Comparison of ENCODE assay signal across 26 cellular contexts in genomic region chr10:132691711-132692153, GRCh38.
DNase-seq lines count a peak whose midpoint lies in the region; ATAC-seq and TF ChIP-seq lines count a peak whose summit lies in the region.
"Had no signal": no experiment of that assay in that cellular context is flagged by ENCODE, and none has a peak within 500 bp of the region (broad histone marks: within the 10 kb centered on the region; RNA-seq: fewer than 3 reads in every experiment).

No MANE protein-coding gene starts in this region.

- no peak overlapping the region for H3K27ac Mint-ChIP-seq in endothelial cell (ENCODE audit: unreplicated experiment)
- H3K27ac Mint-ChIP-seq: activated T-cell treated with anti-CD3 and anti-CD28 coated beads, Interleukin-2, amount 50 U/mL, for 24 hours; stimulated activated naive B cell treated with anti-CD40 and anti-IgM and Interleukin-4, amounts not matched to agents 10 μg/mL and 1 μg/mL and 100 μg/mL, for 72 hours had no signal

- DNase-seq in Right ventricle myocardium inferior (ENCODE audit: missing footprints) (peak; percentile 27), heart right ventricle (no peak), endothelial cell (ENCODE audit: low spot score) (no peak), mucosa of descending colon (peak in 2 of 3 donors; percentile 16 to 29), upper lobe of right lung (peak; percentile 45), Ammon's horn (ENCODE audit: low spot score) (no peak), SK-N-DZ (ENCODE audit: low spot score) (no peak)
- DNase-seq: activated CD4-positive, alpha-beta T cell treated with anti-CD3 and anti-CD28 coated beads for 4 hours; activated T-cell treated with anti-CD3 and anti-CD28 coated beads, Interleukin-2, amount 50 U/mL, for 24 hours; DMS79 treated with DMSO at 0.1 percent for 48 hours; GDM1; mesendoderm; NCI-H1092 treated with DMSO at 0.1 percent for 48 hours; NCI-H187; NCI-H82; SJCRH30; stimulated activated naive B cell treated with anti-CD40 and anti-IgM and Interleukin-4, amounts not matched to agents 10 μg/mL and 1 μg/mL and 100 μg/mL, for 72 hours; substantia nigra; T1000 had no signal

- peak overlapping the region; percentile 74 for H3K4me3 Mint-ChIP-seq in endothelial cell (ENCODE audit: unreplicated experiment)
- H3K4me3 Mint-ChIP-seq: activated T-cell treated with anti-CD3 and anti-CD28 coated beads, Interleukin-2, amount 50 U/mL, for 24 hours; central memory CD8-positive, alpha-beta T cell; stimulated activated naive B cell treated with anti-CD40 and anti-IgM and Interleukin-4, amounts not matched to agents 10 μg/mL and 1 μg/mL and 100 μg/mL, for 72 hours had no signal

- H3K9me3 Mint-ChIP-seq in endothelial cell (ENCODE audit: unreplicated experiment) = no peaks in the 10 kb centered on the region

- H3K27ac ChIP-seq in heart right ventricle (no peak overlapping the region), upper lobe of right lung (no peak overlapping the region)
- H3K27ac ChIP-seq: gastroesophageal sphincter, hepatocyte, SJCRH30, skin epidermis, VCaP had no signal

- no peak for ATAC-seq in Right ventricle myocardium inferior
- no peak for ATAC-seq in heart right ventricle
- ATAC-seq in mucosa of descending colon = no peak
- no peak for ATAC-seq in upper lobe of right lung
- no peak for ATAC-seq in HG02642 (IDR thresholded peaks at IDR 0.05; ENCODE audit: poor library complexity, unreplicated experiment)
- ATAC-seq: gastroesophageal sphincter; left colon; stimulated activated naive B cell treated with anti-CD40 and anti-IgM and Interleukin-4, amounts not matched to agents 10 μg/mL and 1 μg/mL and 100 μg/mL, for 72 hours had no signal

- peaks cover 8% of the 10 kb centered on the region for H3K27me3 Mint-ChIP-seq in endothelial cell (ENCODE audit: unreplicated experiment)
- H3K27me3 Mint-ChIP-seq: activated T-cell treated with anti-CD3 and anti-CD28 coated beads, Interleukin-2, amount 50 U/mL, for 24 hours; central memory CD8-positive, alpha-beta T cell; stimulated activated naive B cell treated with anti-CD40 and anti-IgM and Interleukin-4, amounts not matched to agents 10 μg/mL and 1 μg/mL and 100 μg/mL, for 72 hours had no signal

- H3K4me1 ChIP-seq in heart right ventricle = no peaks in the 10 kb centered on the region
- no peaks in the 10 kb centered on the region for H3K4me1 ChIP-seq in mucosa of descending colon (ENCODE audit: low read depth)
- no peaks in the 10 kb centered on the region for H3K4me1 ChIP-seq in upper lobe of right lung
- H3K4me1 ChIP-seq: SJCRH30 had no signal

- intact Hi-C loops in Right ventricle myocardium inferior (cut with DNase I) = no loop called here
- intact Hi-C loops in heart right ventricle (cut with DNase I) = no loop called here
- intact Hi-C loops in mucosa of descending colon (cut with DNase I, micrococcal nuclease) = no loop called here
- intact Hi-C loops in upper lobe of right lung (cut with DNase I) = no loop called here

- peaks cover 0 to 27% (median 8%) of the 10 kb centered on the region in 9 donors for H3K36me3 ChIP-seq in heart right ventricle
- no peaks in the 10 kb centered on the region for H3K36me3 ChIP-seq in mucosa of descending colon (ENCODE audit: low read depth)
- H3K36me3 ChIP-seq in upper lobe of right lung = peaks cover 6% of the 10 kb centered on the region
- H3K36me3 ChIP-seq: SJCRH30 had no signal

- H3K27me3 ChIP-seq in heart right ventricle (no peaks in the 10 kb centered on the region), upper lobe of right lung (no peaks in the 10 kb centered on the region)
- H3K27me3 ChIP-seq: gastroesophageal sphincter, hepatocyte, SJCRH30 had no signal

- WGBS in heart right ventricle, 2 donors = 99% methylated on average over 48 of the region's 48 CpGs

- no peak for TF ChIP-seq CTCF in heart right ventricle (IDR thresholded peaks at IDR 0.05)
- TF ChIP-seq CTCF in endothelial cell (IDR thresholded peaks at IDR 0.05; ENCODE audit: unreplicated experiment) = no peak
- TF ChIP-seq CTCF in mucosa of descending colon (IDR thresholded peaks at IDR 0.05) = no peak
- no peak for TF ChIP-seq CTCF in upper lobe of right lung (IDR thresholded peaks at IDR 0.05)

- H3K36me3 Mint-ChIP-seq in endothelial cell (ENCODE audit: low read depth, unreplicated experiment) = peaks cover 9% of the 10 kb centered on the region

- H3K4me3 ChIP-seq in heart right ventricle (no peak overlapping the region), mucosa of descending colon (no peak overlapping the region), upper lobe of right lung (no peak overlapping the region)
- H3K4me3 ChIP-seq: gastroesophageal sphincter, hepatocyte, SJCRH30, skin epidermis had no signal

- H3K9me3 ChIP-seq in heart right ventricle = peaks cover 0 to 13% (median 0%) of the 10 kb centered on the region in 11 donors
- peaks cover 3% of the 10 kb centered on the region for H3K9me3 ChIP-seq in mucosa of descending colon
- no peaks in the 10 kb centered on the region for H3K9me3 ChIP-seq in upper lobe of right lung
- H3K9me3 ChIP-seq: SJCRH30 had no signal

- no peaks in the 10 kb centered on the region for H3K4me1 Mint-ChIP-seq in endothelial cell (ENCODE audit: unreplicated experiment)
- H3K4me1 Mint-ChIP-seq: central memory CD8-positive, alpha-beta T cell had no signal

Comparison
In these comparisons a context has a peak if more than half of its experiments do, and no peak if none do; other contexts are left out.
1. DNase-seq: peak in Right ventricle myocardium inferior (single experiment), mucosa of descending colon (2 of 3) and upper lobe of right lung (single experiment); none in heart right ventricle (0 of 2), endothelial cell (single experiment), Ammon's horn (single experiment) and SK-N-DZ (single experiment).